In genomic region chr7:108569381-108570145, GRCh38 we compare ENCODE assay signal across 8 cellular contexts. TPM values are rescaled to one million over a fixed set of nuclear protein-coding genes. Genes with fewer than 3 reads are reported as not detected.
DNase-seq lines count a peak whose midpoint lies in the region; ATAC-seq, FAIRE-seq and TF ChIP-seq lines count a peak whose summit lies in the region.

Gene DNAJB9 (plus strand): TSS chr7:108569874. CDS start chr7:108571727, 1,853 bp downstream.
Gene THAP5 (minus strand): TSS chr7:108569706. CDS start chr7:108569569, 137 bp downstream.

- peaks cover 11% of the 10 kb centered on the region for H3K27me3 Mint-ChIP-seq in brain

- peak within 1 kb of the TSS; percentile 98 to 100 (median 99) for H3K27ac Mint-ChIP-seq in brain

- DNase-seq in NCI-H2107 treated with DMSO at 0.1 percent for 48 hours (lab: John Stamatoyannopoulos, UW; ENCODE audit: unreplicated experiment): peak; percentile 99
- DNase-seq in iPS DF 19.7 (ENCODE audit: low read depth, low spot score): peak; percentile 98
- peak; percentile 99 for DNase-seq in sciatic nerve (ENCODE audit: low spot score)

- peak within 1 kb of the TSS; percentile 93 for H3K27ac ChIP-seq in 22Rv1

- peak; percentile 96 for ATAC-seq in GM18520 (IDR thresholded peaks at IDR 0.05; ENCODE audit: unreplicated experiment)
- ATAC-seq in HG03064 (IDR thresholded peaks at IDR 0.05; ENCODE audit: low read depth, unreplicated experiment): peak; percentile 95
- ATAC-seq in sciatic nerve: peak; percentile 99

- peak; percentile 82 for FAIRE-seq in TTC549 (lab: Jason Lieb, UNC)

- peaks cover 73% of the 10 kb centered on the region for H3K4me1 Mint-ChIP-seq in brain

- TF ChIP-seq CTCF in 22Rv1 (IDR thresholded peaks at IDR 0.05) (no peak), brain (conservative IDR thresholded peaks at IDR 0.05) (no peak)

- intact Hi-C loops in sciatic nerve (cut with DNase I): no loop called here

- peak within 1 kb of the TSS; percentile 94 to 98 (median 96) for H3K4me3 Mint-ChIP-seq in brain

- peaks cover 5 to 7% (median 6%) of the 10 kb centered on the region in 5 experiments for H3K9me3 Mint-ChIP-seq in brain

- H3K36me3 Mint-ChIP-seq in brain: peaks cover 61% of the 10 kb centered on the region

RNA-seq across cellular contexts. Expression of gene DNAJB9, which starts in this region (rescaled TPM):
- 13.5 TPM for polyA plus RNA-seq in brain (ENCODE audit: insufficient read depth, low read depth, low replicate concordance)
- total RNA-seq in sciatic nerve: 20.8 TPM

RNA-seq across cellular contexts. Expression of gene THAP5, which starts in this region (rescaled TPM):
- 7.6 TPM for polyA plus RNA-seq in brain (ENCODE audit: insufficient read depth, low read depth, low replicate concordance)
- 30.8 TPM for total RNA-seq in sciatic nerve

Comparison
In these comparisons a context has a peak if more than half of its experiments do, and no peak if none do; other contexts are left out.
1. Peak in every context shown above with its lines: DNase-seq, ATAC-seq and H3K27ac ChIP-seq.